ENCODE assay signal across 32 cellular contexts in genomic region chr10:14510346-14510745, GRCh38.
"Had no signal": no experiment of that assay in that cellular context is flagged by ENCODE, and none has a peak within 500 bp of the region (broad histone marks: within the 10 kb centered on the region; RNA-seq: fewer than 3 reads in every experiment).

No MANE protein-coding gene starts in this region.

- H3K4me1 ChIP-seq: adrenal gland, body of pancreas, esophagus squamous epithelium, heart right ventricle had no signal

- H3K27ac Mint-ChIP-seq: activated CD4-positive, alpha-beta memory T cell treated with anti-CD3 and anti-CD28 coated beads for 36 hours; activated CD4-positive, alpha-beta T cell treated with anti-CD3 and anti-CD28 coated beads for 36 hours; activated CD4-positive, alpha-beta T cell treated with anti-CD3 and anti-CD28 coated beads, Interleukin-2, amount 10 ng/mL, durations not matched to agents 24 days and 14 days; activated CD8-positive, alpha-beta memory T cell treated with anti-CD3 and anti-CD28 coated beads, Interleukin-2, amount 10 ng/mL, durations not matched to agents 7 days and 5 days; activated CD8-positive, alpha-beta T cell treated with anti-CD3 and anti-CD28 coated beads, Interleukin-2, amount 10 ng/mL, durations not matched to agents 7 days and 5 days; activated naive CD4-positive, alpha-beta T cell treated with anti-CD3 and anti-CD28 coated beads, Interleukin-2, amount 10 ng/mL, durations not matched to agents 7 days and 5 days; activated naive CD8-positive, alpha-beta T cell treated with anti-CD3 and anti-CD28 coated beads, Interleukin-2, amount 50 U/mL, for 24 hours; activated T-helper 1 cell treated with anti-CD3 and anti-CD28 coated beads, Interleukin-12 subunit alpha, Interleukin-12 subunit beta, Interleukin-2, Interleukin-4 antibody, amounts not matched to agents 30 ng/mL and 10 ng/mL and 1 ng/mL, durations not matched to agents 14 hours and 24 hours and 36 hours; activated T-helper 2 cell treated with anti-CD3 and anti-CD28 coated beads, Interferon-gamma antibody, Interleukin-2, Interleukin-4, amounts not matched to agents 10 μg/mL and 5 μg/mL and 100 μg/mL, durations not matched to agents 14 hours and 24 hours and 36 hours had no signal

- H3K4me3 Mint-ChIP-seq: activated CD4-positive, alpha-beta memory T cell treated with anti-CD3 and anti-CD28 coated beads for 36 hours; activated CD4-positive, alpha-beta T cell treated with anti-CD3 and anti-CD28 coated beads for 36 hours; activated CD4-positive, alpha-beta T cell treated with anti-CD3 and anti-CD28 coated beads, Interleukin-2, amount 10 ng/mL, durations not matched to agents 24 days and 14 days; activated CD8-positive, alpha-beta memory T cell treated with anti-CD3 and anti-CD28 coated beads, Interleukin-2, amount 10 ng/mL, durations not matched to agents 7 days and 5 days; activated CD8-positive, alpha-beta T cell treated with anti-CD3 and anti-CD28 coated beads, Interleukin-2, amount 10 ng/mL, durations not matched to agents 7 days and 5 days; activated naive CD4-positive, alpha-beta T cell treated with anti-CD3 and anti-CD28 coated beads, Interleukin-2, amount 10 ng/mL, durations not matched to agents 7 days and 5 days; activated naive CD8-positive, alpha-beta T cell treated with anti-CD3 and anti-CD28 coated beads, Interleukin-2, amount 50 U/mL, for 24 hours; activated T-helper 1 cell treated with anti-CD3 and anti-CD28 coated beads, Interleukin-12 subunit alpha, Interleukin-12 subunit beta, Interleukin-2, Interleukin-4 antibody, amounts not matched to agents 30 ng/mL and 10 ng/mL and 1 ng/mL, durations not matched to agents 14 hours and 24 hours and 36 hours; effector memory CD8-positive, alpha-beta T cell had no signal

- H3K36me3 ChIP-seq: adrenal gland, esophagus squamous epithelium, gastroesophageal sphincter had no signal

- H3K9me3 ChIP-seq: adrenal gland, body of pancreas, esophagus squamous epithelium had no signal

- DNase-seq: activated CD4-positive, alpha-beta memory T cell treated with anti-CD3 and anti-CD28 coated beads for 36 hours; activated CD4-positive, alpha-beta T cell treated with anti-CD3 and anti-CD28 coated beads for 36 hours; activated CD4-positive, alpha-beta T cell treated with anti-CD3 and anti-CD28 coated beads, Interleukin-2, amount 10 ng/mL, durations not matched to agents 24 days and 14 days; activated CD4-positive, CD25-positive, alpha-beta regulatory T cell; activated CD4-positive, CD25-positive, alpha-beta regulatory T cell treated with anti-CD3 and anti-CD28 coated beads, Interleukin-2, amount 50 U/mL, for 72 hours; activated CD8-positive, alpha-beta memory T cell treated with anti-CD3 and anti-CD28 coated beads, Interleukin-2, amount 10 ng/mL, durations not matched to agents 7 days and 5 days; activated CD8-positive, alpha-beta memory T cell treated with anti-CD3 and anti-CD28 coated beads, Interleukin-2, amount 50 U/mL, for 4 hours; activated CD8-positive, alpha-beta T cell treated with anti-CD3 and anti-CD28 coated beads, Interleukin-2, amount 10 ng/mL, durations not matched to agents 7 days and 5 days; activated effector memory CD4-positive, alpha-beta T cell treated with anti-CD3 and anti-CD28 coated beads, Interleukin-2, amount 50 U/mL, for 16 hours; activated naive CD4-positive, alpha-beta T cell; activated naive CD4-positive, alpha-beta T cell treated with anti-CD3 and anti-CD28 coated beads, Interleukin-2, amount 10 ng/mL, durations not matched to agents 7 days and 5 days; activated naive CD8-positive, alpha-beta T cell treated with anti-CD3 and anti-CD28 coated beads, Interleukin-2, amount 50 U/mL, for 24 hours; activated T-cell treated with anti-CD3 and anti-CD28 coated beads, Interleukin-2, amount 50 U/mL, for 1 hour; activated T-cell treated with anti-CD3 and anti-CD28 coated beads, Interleukin-2, amount 50 U/mL, for 48 hours; adrenal gland; amygdala; aorta; body of pancreas; caudate nucleus; cortex of kidney; dermis blood vessel endothelial cell; effector CD4-positive, alpha-beta T cell; effector memory CD8-positive, alpha-beta T cell; esophagus squamous epithelium; foreskin melanocyte; heart right ventricle; T-helper 2 cell had no signal

- ATAC-seq: activated CD4-positive, alpha-beta T cell treated with anti-CD3 and anti-CD28 coated beads for 36 hours; activated CD8-positive, alpha-beta memory T cell treated with anti-CD3 and anti-CD28 coated beads, Interleukin-2, amount 10 ng/mL, durations not matched to agents 7 days and 5 days; activated CD8-positive, alpha-beta T cell treated with anti-CD3 and anti-CD28 coated beads, Interleukin-2, amount 10 ng/mL, durations not matched to agents 7 days and 5 days; activated naive CD4-positive, alpha-beta T cell treated with anti-CD3 and anti-CD28 coated beads, Interleukin-2, amount 50 U/mL, for 72 hours; activated naive CD8-positive, alpha-beta T cell treated with anti-CD3 and anti-CD28 coated beads, Interleukin-2, amount 50 U/mL, for 24 hours; body of pancreas; effector memory CD8-positive, alpha-beta T cell; gastroesophageal sphincter; heart right ventricle had no signal

- H3K27me3 ChIP-seq: adrenal gland, body of pancreas, esophagus squamous epithelium, gastroesophageal sphincter, heart right ventricle, hepatocyte had no signal

- H3K9me3 Mint-ChIP-seq: effector memory CD8-positive, alpha-beta T cell had no signal

- H3K27me3 Mint-ChIP-seq: activated CD4-positive, alpha-beta memory T cell treated with anti-CD3 and anti-CD28 coated beads for 36 hours; activated CD4-positive, alpha-beta T cell treated with anti-CD3 and anti-CD28 coated beads for 36 hours; activated CD4-positive, alpha-beta T cell treated with anti-CD3 and anti-CD28 coated beads, Interleukin-2, amount 10 ng/mL, durations not matched to agents 24 days and 14 days; activated CD8-positive, alpha-beta memory T cell treated with anti-CD3 and anti-CD28 coated beads, Interleukin-2, amount 10 ng/mL, durations not matched to agents 7 days and 5 days; activated naive CD4-positive, alpha-beta T cell treated with anti-CD3 and anti-CD28 coated beads, Interleukin-2, amount 10 ng/mL, durations not matched to agents 7 days and 5 days; activated naive CD8-positive, alpha-beta T cell treated with anti-CD3 and anti-CD28 coated beads, Interleukin-2, amount 50 U/mL, for 24 hours; effector memory CD8-positive, alpha-beta T cell had no signal

- H3K4me3 ChIP-seq: adrenal gland, body of pancreas, esophagus squamous epithelium, gastroesophageal sphincter, heart right ventricle, hepatocyte had no signal
